Comparison of ENCODE assay signal across 8 cellular contexts in the genomic region with DNA sequence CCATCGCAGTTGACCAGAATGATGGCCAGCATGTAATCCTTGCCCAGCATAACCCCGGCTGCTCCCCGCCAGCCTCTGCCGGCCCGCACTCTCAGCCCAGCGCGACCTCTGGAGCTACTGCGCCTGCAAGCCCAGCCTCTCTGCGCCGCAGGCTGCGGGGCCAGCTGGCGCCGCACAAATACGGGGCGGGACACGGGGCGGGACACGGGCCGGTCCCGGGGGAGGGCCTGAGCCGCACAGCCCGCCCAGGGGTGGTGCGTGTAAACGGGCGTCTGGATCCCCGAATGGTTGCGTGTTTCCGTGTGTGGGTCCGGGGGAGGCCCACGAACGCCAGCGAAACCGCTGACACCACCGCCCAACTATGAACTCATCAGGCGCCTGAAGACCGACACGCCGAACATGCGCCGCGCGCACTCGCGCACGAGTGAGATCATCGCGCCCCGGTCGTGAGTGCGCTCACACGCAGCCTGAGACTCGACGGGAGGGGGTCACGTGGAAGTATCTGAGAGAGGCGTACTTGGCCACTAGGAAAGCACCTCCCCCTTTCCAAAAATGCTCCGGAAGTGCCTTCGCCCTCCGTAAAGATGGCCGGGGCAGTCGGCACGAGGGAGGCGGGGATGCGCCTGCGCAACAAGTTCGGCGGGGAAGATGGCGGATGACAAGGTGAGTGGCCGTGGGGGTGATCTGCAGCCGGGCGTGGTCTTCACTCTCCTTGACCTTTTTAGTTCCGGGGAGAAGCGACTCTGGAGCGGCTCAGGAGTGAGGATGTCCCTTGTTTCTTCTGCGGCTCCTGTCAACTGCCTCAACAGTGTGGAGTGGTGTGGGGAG. TPM values are rescaled to one million over a fixed set of nuclear protein-coding genes. Genes with fewer than 3 reads are reported as not detected.
A peak's percentile ranks its signal among the peaks of the same experiment; 100 is the strongest.
DNase-seq lines count a peak whose midpoint lies in the region; ATAC-seq and TF ChIP-seq lines count a peak whose summit lies in the region.

A gene with protein sequence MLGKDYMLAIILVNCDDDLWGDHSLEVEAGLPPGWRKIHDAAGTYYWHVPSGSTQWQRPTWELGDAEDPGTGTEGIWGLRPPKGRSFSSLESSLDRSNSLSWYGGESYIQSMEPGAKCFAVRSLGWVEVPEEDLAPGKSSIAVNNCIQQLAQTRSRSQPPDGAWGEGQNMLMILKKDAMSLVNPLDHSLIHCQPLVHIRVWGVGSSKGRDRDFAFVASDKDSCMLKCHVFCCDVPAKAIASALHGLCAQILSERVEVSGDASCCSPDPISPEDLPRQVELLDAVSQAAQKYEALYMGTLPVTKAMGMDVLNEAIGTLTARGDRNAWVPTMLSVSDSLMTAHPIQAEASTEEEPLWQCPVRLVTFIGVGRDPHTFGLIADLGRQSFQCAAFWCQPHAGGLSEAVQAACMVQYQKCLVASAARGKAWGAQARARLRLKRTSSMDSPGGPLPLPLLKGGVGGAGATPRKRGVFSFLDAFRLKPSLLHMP (minus strand): TSS at position 403 of the 828 bp plus-strand sequence. CDS start 353 bp downstream, at position 50.
TSS of gene SLC35A4 (plus strand) at position 633 of the 828 bp plus-strand sequence. CDS start 2,342 bp downstream, outside the sequence.

- H3K4me3 Mint-ChIP-seq in natural killer cell: peak within 1 kb of the TSS; percentile 99

- peaks cover 28% of the 10 kb centered on the region for H3K4me1 ChIP-seq in Loucy (ENCODE audit: insufficient read depth, low read length, poor library complexity, severe bottlenecking)

- DNase-seq in Daoy (ENCODE audit: low read depth): peak; percentile 99
- DNase-seq in GOT3 (lab: John Stamatoyannopoulos, UW): peak; percentile 98
- DNase-seq in activated T-helper 9 cell treated with anti-CD3 and anti-CD28 coated beads, Interleukin-2, amount 50 U/mL, for 16 hours (ENCODE audit: low read depth): peak; percentile 94
- peak; percentile 99 for DNase-seq in fibroblast of peridontal ligament (ENCODE audit: extremely low read depth)
- DNase-seq in natural killer cell: peak; percentile 97
- DNase-seq in stimulated activated naive CD4-positive, alpha-beta T cell treated with Interleukin-2 at 50 U/mL for 16 hours (lab: John Stamatoyannopoulos, UW): peak; percentile 97

- TF ChIP-seq POLR2A in Raji (IDR thresholded peaks at IDR 0.05; ENCODE audit: insufficient read depth, low read depth, low read length): peak; percentile 83

- no peak for TF ChIP-seq CTCF in Loucy (conservative IDR thresholded peaks at IDR 0.05; ENCODE audit: low read length)
- no peak for TF ChIP-seq CTCF in natural killer cell (IDR thresholded peaks at IDR 0.05)

- H3K9me2 ChIP-seq in Loucy (replicated peaks; ENCODE audit: low read depth, low read length): no peaks in the 10 kb centered on the region

- no peaks in the 10 kb centered on the region for H3K36me3 Mint-ChIP-seq in natural killer cell

- peak within 1 kb of the TSS; percentile 97 for H3K9ac ChIP-seq in Loucy (ENCODE audit: low read depth, low read length, poor library complexity, severe bottlenecking)

- H4K20me1 ChIP-seq in Loucy (ENCODE audit: insufficient read depth, low read length, poor library complexity, severe bottlenecking): peaks cover 6% of the 10 kb centered on the region

- peaks cover 47% of the 10 kb centered on the region for H3K79me2 ChIP-seq in Loucy (ENCODE audit: insufficient read depth, low read length)

- no peaks in the 10 kb centered on the region for H3K9me3 Mint-ChIP-seq in natural killer cell

- peak within 1 kb of the TSS; percentile 87 for H3K4me2 ChIP-seq in Loucy (ENCODE audit: low read depth, low read length, poor library complexity, severe bottlenecking)

- peak within 1 kb of the TSS; percentile 99 for H3K4me3 ChIP-seq in Loucy (ENCODE audit: low read length, poor library complexity, severe bottlenecking)

- no peaks in the 10 kb centered on the region for H3K27me3 Mint-ChIP-seq in natural killer cell (ENCODE audit: low read depth in 2 of 2)

- peaks cover 50 to 60% of the 10 kb centered on the region in 2 donors for H3K4me1 Mint-ChIP-seq in natural killer cell

- H3K27ac Mint-ChIP-seq in natural killer cell: peak within 1 kb of the TSS; percentile 94 to 96

- intact Hi-C loops in natural killer cell (cut with micrococcal nuclease): loop anchor here (1.0 to 2.0 kb wide), 7 partner anchors 8 to 163 kb away; partner anchors contain the start of genes ANKHD1, EIF4EBP3, IK and NDUFA2

- H3K9me3 ChIP-seq in Loucy (ENCODE audit: insufficient read depth, low read depth, low read length): no peaks in the 10 kb centered on the region

- H3K36me3 ChIP-seq in Loucy (ENCODE audit: insufficient read depth, low read length): peaks cover 3% of the 10 kb centered on the region; the same call in 1 of the 2 replicates

- no peaks in the 10 kb centered on the region for H3K27me3 ChIP-seq in Loucy (ENCODE audit: insufficient read depth, low read length, poor library complexity, severe bottlenecking)

- peak within 1 kb of the TSS; percentile 92 for H2AFZ ChIP-seq in Loucy (ENCODE audit: low read length)

- ATAC-seq in natural killer cell: peak; percentile 86 to 96 (median 87)

- H3F3A ChIP-seq in Loucy (ENCODE audit: low read depth): no peaks in the 10 kb centered on the region

RNA-seq across cellular contexts. Expression of the first gene that starts in this region (rescaled TPM):
- 10.7 and 15.9 TPM in 2 replicates for total RNA-seq in Daoy (2014; rRNA removed; shearing (Covaris generic))
- total RNA-seq in natural killer cell: 10 to 100 TPM; 44.0 to 44.9 (median 44.4) TPM

RNA-seq across cellular contexts. Expression of gene SLC35A4, which starts in this region (rescaled TPM):
- 17.8 and 23.5 TPM in 2 replicates for total RNA-seq in Daoy (2014; rRNA removed; shearing (Covaris generic))
- 10 to 100 TPM; 63.1 to 76.1 (median 72.3) TPM for total RNA-seq in natural killer cell

Comparison
In these comparisons a context has a peak if more than half of its experiments do, and no peak if none do; other contexts are left out.
1. Peak in every context shown above with its lines: DNase-seq, ATAC-seq and H3K4me3 ChIP-seq.